ENCODE assay signal across 10 cellular contexts in genomic region chr12:51245476-51246253, GRCh38. TPM values are rescaled to one million over a fixed set of nuclear protein-coding genes. Genes with fewer than 3 reads are reported as not detected.
DNase-seq lines count a peak whose midpoint lies in the region; ATAC-seq and TF ChIP-seq lines count a peak whose summit lies in the region.
"Had no signal": no experiment of that assay in that cellular context is flagged by ENCODE, and none has a peak within 500 bp of the region (broad histone marks: within the 10 kb centered on the region; RNA-seq: fewer than 3 reads in every experiment).

No MANE protein-coding gene starts in this region.

- TF ChIP-seq CTCF in Caco-2 (IDR thresholded peaks at IDR 0.05; ENCODE audit: insufficient read depth in 1 of 2, low read depth in 1 of 2, low read length in 1 of 2, severe bottlenecking in 1 of 2, unreplicated experiment in 1 of 2) (no peak), mammary epithelial cell (conservative IDR thresholded peaks at IDR 0.05 in 1 of 2, IDR thresholded peaks at IDR 0.05 in 1 of 2; ENCODE audit: extremely low read depth in 1 of 2, insufficient read depth in 1 of 2, low read depth in 1 of 2, low read length in 2 of 2) (no peak), neutrophil (IDR thresholded peaks at IDR 0.05) (no peak), tibial artery (IDR thresholded peaks at IDR 0.05) (no peak)

- in situ Hi-C loops in mammary epithelial cell (cut with MboI; ENCODE audit: low sequenced_read_pairs in 2 of 2) = no loop called here

- dilution Hi-C loops in mammary epithelial cell (cut with HindIII; ENCODE audit: low sequenced_read_pairs) = loop anchor here (5.0 to 25.0 kb wide), 2 partner anchors 63 to 183 kb away; no protein-coding TSS in a partner anchor

- no peak for ATAC-seq in HG03354 (IDR thresholded peaks at IDR 0.05; ENCODE audit: poor library complexity, severe bottlenecking, unreplicated experiment)

- H3K27ac ChIP-seq in Karpas-422 (ENCODE audit: low read length) (no peak overlapping the region), mammary epithelial cell (ENCODE audit: insufficient read depth, low read depth, low read length) (no peak overlapping the region), neutrophil (peak overlapping the region; percentile 82), tibial artery (no peak overlapping the region)

- 98% methylated on average over 11 of the region's 11 CpGs for WGBS in mammary epithelial cell (ENCODE audit: low coverage, missing lambda C conversion rate)

- CTCF ChIA-PET in Caco-2 (lab: Charles Lee) (interaction anchor here (0.6 kb wide), 1 partner anchor 100 kb away, joined by 3 read pairs; no protein-coding TSS in a partner anchor), mammary epithelial cell (lab: Charles Lee; ENCODE audit: low non-redundant PET) (no interaction called here)

- no peak overlapping the region for H2AFZ ChIP-seq in Karpas-422 (ENCODE audit: low read length)
- no peak overlapping the region for H2AFZ ChIP-seq in mammary epithelial cell (ENCODE audit: low read depth, low read length)

- H3K27me3 Mint-ChIP-seq in Caco-2 (ENCODE audit: insufficient read depth, unreplicated experiment) = no peaks in the 10 kb centered on the region

- POLR2A ChIA-PET in Caco-2 (lab: Charles Lee) = no interaction called here

- DNase-seq in Caco-2 (no peak), Karpas-422 (no peak), mammary epithelial cell (no peak), NCI-H2171 treated with DMSO at 0.1 percent for 48 hours (lab: John Stamatoyannopoulos, UW) (no peak), tibial artery (no peak)
- no peak for DNase-seq in stimulated activated CD4-positive, alpha-beta T cell treated with anti-CD3 and anti-CD28 coated beads, Interleukin-2, amount 100 ng/mL, for 48 hours
- DNase-seq: activated T-cell treated with anti-CD3 and anti-CD28 coated beads, Interleukin-2, amount 50 U/mL, for 1 hour had no signal

- peaks cover 91% of the 10 kb centered on the region for H3K36me3 Mint-ChIP-seq in Caco-2 (ENCODE audit: insufficient read depth, unreplicated experiment)

- H3K27me3 ChIP-seq in Caco-2 (replicated peaks; ENCODE audit: control insufficient read depth, insufficient read depth, low read length) = no peaks in the 10 kb centered on the region
- H3K27me3 ChIP-seq in Karpas-422 (ENCODE audit: low read length) = no peaks in the 10 kb centered on the region
- H3K27me3 ChIP-seq in mammary epithelial cell (ENCODE audit: insufficient read depth, low read length) = no peaks in the 10 kb centered on the region
- no peaks in the 10 kb centered on the region for H3K27me3 ChIP-seq in neutrophil
- no peaks in the 10 kb centered on the region for H3K27me3 ChIP-seq in tibial artery

- intact Hi-C loops in Caco-2 (cut with micrococcal nuclease; ENCODE audit: unreplicated experiment) (no loop called here), mammary epithelial cell (cut with micrococcal nuclease) (loop anchor here (10.0 kb wide), 1 partner anchor 421 kb away; no protein-coding TSS in a partner anchor), tibial artery (cut with DNase I; ENCODE audit: low total_unique reads) (no loop called here)

- no peaks in the 10 kb centered on the region for H3K9me2 ChIP-seq in Karpas-422 (replicated peaks; ENCODE audit: insufficient read depth, low read length)

- H3K79me2 ChIP-seq in Karpas-422 (ENCODE audit: low read length) (peaks cover 6% of the 10 kb centered on the region), mammary epithelial cell (ENCODE audit: insufficient read depth, low read length) (peaks cover 33% of the 10 kb centered on the region)

- H3K9me3 ChIP-seq in Caco-2 (no peaks in the 10 kb centered on the region), Karpas-422 (ENCODE audit: low read length) (no peaks in the 10 kb centered on the region), mammary epithelial cell (replicated peaks; ENCODE audit: insufficient read depth, low read length) (no peaks in the 10 kb centered on the region), neutrophil (peaks cover under 1% of the 10 kb centered on the region), tibial artery (no peaks in the 10 kb centered on the region)

- H4K20me1 ChIP-seq in Karpas-422 (ENCODE audit: insufficient read depth, low read depth, low read length) (no peaks in the 10 kb centered on the region), mammary epithelial cell (ENCODE audit: insufficient read depth, low read length) (no peaks in the 10 kb centered on the region)

- TSS peak; percentile 73 for BruUV-seq in Caco-2 (replicated peaks; lab: Mats Ljungman, UMichigan)
- BruUV-seq in mammary epithelial cell (replicated peaks; lab: Mats Ljungman, UMichigan) = TSS peak; percentile 31

- H3K4me3 ChIP-seq in Caco-2 (ENCODE audit: low read depth, low read length) = no peak overlapping the region
- H3K4me3 ChIP-seq in Karpas-422 (ENCODE audit: low read length) = no peak overlapping the region
- no peak overlapping the region for H3K4me3 ChIP-seq in mammary epithelial cell (replicated peaks in 1 of 3; ENCODE audit: insufficient read depth in 1 of 3, low read depth in 2 of 3, low read length in 3 of 3)
- peak overlapping the region; percentile 39 to 46 for H3K4me3 ChIP-seq in neutrophil (ENCODE audit: low read depth in 1 of 2, low read length in 1 of 2)
- H3K4me3 ChIP-seq in tibial artery = no peak overlapping the region
- H3K4me3 ChIP-seq: coronary artery had no signal

- H3K4me2 ChIP-seq in Karpas-422 (ENCODE audit: low read depth, low read length, poor library complexity, severe bottlenecking) = peak overlapping the region; percentile 2
- no peak overlapping the region for H3K4me2 ChIP-seq in mammary epithelial cell (ENCODE audit: insufficient read depth, low read depth, low read length)

- H3K9ac ChIP-seq in Karpas-422 (ENCODE audit: low read length) = no peak overlapping the region
- no peak overlapping the region for H3K9ac ChIP-seq in mammary epithelial cell (ENCODE audit: insufficient read depth, low read length)

- no peak overlapping the region for H3K27ac Mint-ChIP-seq in Caco-2 (ENCODE audit: unreplicated experiment)

- H3K4me3 Mint-ChIP-seq in Caco-2 (ENCODE audit: unreplicated experiment) = no peak overlapping the region

- H3K9me3 Mint-ChIP-seq in Caco-2 (ENCODE audit: unreplicated experiment) = no peaks in the 10 kb centered on the region

- H3K36me3 ChIP-seq in Caco-2 (ENCODE audit: control insufficient read depth, insufficient read depth, low read length) = peaks cover 6% of the 10 kb centered on the region
- H3K36me3 ChIP-seq in Karpas-422 (ENCODE audit: insufficient read depth, low read length) = peaks cover 12% of the 10 kb centered on the region; the same call in 1 of the 2 replicates
- peaks cover 14% of the 10 kb centered on the region for H3K36me3 ChIP-seq in mammary epithelial cell (ENCODE audit: insufficient read depth, low read length)
- H3K36me3 ChIP-seq in neutrophil = peaks cover 48% of the 10 kb centered on the region
- H3K36me3 ChIP-seq in tibial artery = peaks cover 40 to 50% (median 42%) of the 10 kb centered on the region in 3 donors

- peaks cover 4% of the 10 kb centered on the region for H3K4me1 Mint-ChIP-seq in Caco-2 (ENCODE audit: low read depth, unreplicated experiment)

- H3K4me1 ChIP-seq in Caco-2 (peaks cover 7% of the 10 kb centered on the region), Karpas-422 (ENCODE audit: low read length) (peaks cover 12% of the 10 kb centered on the region), mammary epithelial cell (ENCODE audit: insufficient read depth, low read length) (peaks cover 6% of the 10 kb centered on the region), neutrophil (ENCODE audit: control insufficient read depth in 1 of 2, insufficient read depth in 1 of 2, low read depth in 1 of 2, low read length in 1 of 2) (peaks cover 97 to 99% of the 10 kb centered on the region in 2 experiments), tibial artery (peaks cover 0 to 17% (median 9%) of the 10 kb centered on the region in 4 donors)

RNA-seq across cellular contexts. Expression of gene DAZAP2, which starts 7.0 kb away (rescaled TPM):
- total RNA-seq in Caco-2 (2022) (84.9 and 100 TPM in 2 replicates), mammary epithelial cell (100 to 1,000 TPM in 1 of 2 donors, 10 to 100 TPM in 1; 90.7 to 138 TPM)
- 189 and 362 TPM in 2 replicates for total RNA-seq in Karpas-422 (2014; rRNA removed; shearing (Covaris generic); ENCODE audit: low replicate concordance)
- 267 TPM for polyA plus RNA-seq in mammary epithelial cell
- polyA minus RNA-seq in mammary epithelial cell = 125 TPM

RNA-seq across cellular contexts. Expression of gene SMAGP, which starts 24.6 kb away (rescaled TPM):
- total RNA-seq in Caco-2 (2022) (95.1 and 108 TPM in 2 replicates), mammary epithelial cell (10 to 100 TPM; 21.2 to 34.3 TPM)
- 2.3 and 2.5 TPM in 2 replicates for total RNA-seq in Karpas-422 (2014; rRNA removed; shearing (Covaris generic); ENCODE audit: low replicate concordance)
- 47.6 TPM for polyA plus RNA-seq in mammary epithelial cell
- polyA minus RNA-seq in mammary epithelial cell = 35.5 TPM

RNA-seq across cellular contexts. Expression of gene POU6F1, which starts 27.8 kb away (rescaled TPM):
- total RNA-seq in Caco-2 (2022) = 4.1 and 5.3 TPM in 2 replicates
- total RNA-seq in Karpas-422 (2014; rRNA removed; shearing (Covaris generic); ENCODE audit: low replicate concordance) = 1.6 and 3.2 TPM in 2 replicates
- total RNA-seq in mammary epithelial cell = 1 to 10 TPM; 2.6 to 3.5 TPM
- 0.32 TPM for polyA plus RNA-seq in mammary epithelial cell
- not detected for polyA minus RNA-seq in mammary epithelial cell

Comparison
In these comparisons a context has a peak if more than half of its experiments do, and no peak if none do; other contexts are left out.
1. H3K4me3 ChIP-seq: peak in neutrophil (2 of 2); none in Caco-2 (single experiment), Karpas-422 (single experiment), mammary epithelial cell (0 of 3) and tibial artery (0 of 2).